ENCODE assay signal across 9 cellular contexts in genomic region chr2:157363612-157364101, GRCh38. TPM values are rescaled to one million over a fixed set of nuclear protein-coding genes. Genes with fewer than 3 reads are reported as not detected.
DNase-seq lines count a peak whose midpoint lies in the region; ATAC-seq and TF ChIP-seq lines count a peak whose summit lies in the region.
"Had no signal": no experiment of that assay in that cellular context is flagged by ENCODE, and none has a peak within 500 bp of the region (broad histone marks: within the 10 kb centered on the region; RNA-seq: fewer than 3 reads in every experiment).

No MANE protein-coding gene starts in this region.

- H3K4me1 ChIP-seq in Karpas-422 (ENCODE audit: low read length) = no peaks in the 10 kb centered on the region

- H3K4me3 ChIP-seq in Karpas-422 (ENCODE audit: low read length) = no peak overlapping the region

- H3K9me2 ChIP-seq in Karpas-422 (replicated peaks; ENCODE audit: insufficient read depth, low read length) = no peaks in the 10 kb centered on the region

- no peaks in the 10 kb centered on the region for H4K20me1 ChIP-seq in Karpas-422 (ENCODE audit: insufficient read depth, low read depth, low read length)

- H3K9me3 Mint-ChIP-seq in activated naive CD4-positive, alpha-beta T cell treated with anti-CD3 and anti-CD28 coated beads, Interleukin-2, amount 50 U/mL, for 72 hours = peaks cover 6 to 31% of the 10 kb centered on the region in 2 donors
- peaks cover 12% of the 10 kb centered on the region for H3K9me3 Mint-ChIP-seq in activated B cell treated with CpG ODN at 0.5 μM for 24 hours

- no peaks in the 10 kb centered on the region for H3K27me3 Mint-ChIP-seq in activated B cell treated with CpG ODN at 0.5 μM for 24 hours

- no peak overlapping the region for H3K4me2 ChIP-seq in Karpas-422 (ENCODE audit: low read depth, low read length, poor library complexity, severe bottlenecking)

- ATAC-seq in activated naive CD4-positive, alpha-beta T cell treated with anti-CD3 and anti-CD28 coated beads, Interleukin-2, amount 50 U/mL, for 72 hours = peak; percentile 63 to 87
- ATAC-seq in HG02870 (IDR thresholded peaks at IDR 0.05; ENCODE audit: unreplicated experiment) = peak; percentile 43
- ATAC-seq in activated B cell treated with CpG ODN at 0.5 μM for 24 hours (ENCODE audit: low read depth) = peak; percentile 52
- peak; percentile 25 for ATAC-seq in stimulated activated naive CD8-positive, alpha-beta T cell treated with anti-CD3 and anti-CD28 coated beads, Interleukin-15, Interleukin-2, amounts not matched to agents 100 U/mL and 50 U/mL, for 24 hours

- peak overlapping the region in 1 of 2 donors; percentile 67 for H3K27ac Mint-ChIP-seq in activated naive CD4-positive, alpha-beta T cell treated with anti-CD3 and anti-CD28 coated beads, Interleukin-2, amount 50 U/mL, for 72 hours
- H3K27ac Mint-ChIP-seq in activated B cell treated with CpG ODN at 0.5 μM for 24 hours = peak overlapping the region; percentile 57

- intact Hi-C loops in activated B cell treated with CpG ODN at 0.5 μM for 24 hours (cut with micrococcal nuclease) (loop anchor here (2.0 kb wide), 3 partner anchors 13 to 49 kb away; no protein-coding TSS in a partner anchor), posterior cingulate gyrus (cut with DNase I) (no loop called here)

- peaks cover 33% of the 10 kb centered on the region for H3K4me1 Mint-ChIP-seq in activated B cell treated with CpG ODN at 0.5 μM for 24 hours

- no peaks in the 10 kb centered on the region for H3K9me3 ChIP-seq in Karpas-422 (ENCODE audit: low read length)

- TF ChIP-seq CTCF in activated B cell treated with CpG ODN at 0.5 μM for 24 hours (IDR thresholded peaks at IDR 0.05) = no peak

- peaks cover 19 to 47% of the 10 kb centered on the region in 2 donors for H3K36me3 Mint-ChIP-seq in activated naive CD4-positive, alpha-beta T cell treated with anti-CD3 and anti-CD28 coated beads, Interleukin-2, amount 50 U/mL, for 72 hours
- peaks cover 27% of the 10 kb centered on the region for H3K36me3 Mint-ChIP-seq in activated B cell treated with CpG ODN at 0.5 μM for 24 hours (ENCODE audit: low read depth)

- H3K27me3 ChIP-seq in Karpas-422 (ENCODE audit: low read length) = no peaks in the 10 kb centered on the region

- H2AFZ ChIP-seq in Karpas-422 (ENCODE audit: low read length) = no peak overlapping the region

- CTCF ChIA-PET in activated B cell treated with CpG ODN at 0.5 μM for 24 hours (lab: Charles Lee) = no interaction called here

- H3K9ac ChIP-seq in Karpas-422 (ENCODE audit: low read length) = no peak overlapping the region

- POLR2A ChIA-PET in activated B cell treated with CpG ODN at 0.5 μM for 24 hours (lab: Charles Lee) = interaction anchor here (1.6 kb wide), 1 partner anchor 80 kb away, joined by 7 read pairs; the partner anchor contains the start of gene CYTIP

- H3K4me3 Mint-ChIP-seq in activated B cell treated with CpG ODN at 0.5 μM for 24 hours = peak overlapping the region; percentile 16

- no peak for DNase-seq in activated naive CD4-positive, alpha-beta T cell treated with anti-CD3 and anti-CD28 coated beads, Interleukin-2, amount 50 U/mL, for 72 hours (ENCODE audit: low spot score in 2 of 2)
- no peak for DNase-seq in activated naive CD4-positive, alpha-beta T cell treated with Interleukin-2 at 50 U/mL for 16 hours
- DNase-seq in activated B cell treated with CpG ODN at 0.5 μM for 24 hours (no peak), hippocampal formation (lab: John Stamatoyannopoulos, UW) (no peak), posterior cingulate gyrus (no peak), Karpas-422 (no peak)
- DNase-seq in stimulated activated naive CD8-positive, alpha-beta T cell treated with anti-CD3 and anti-CD28 coated beads, Interleukin-15, Interleukin-2, amounts not matched to agents 100 U/mL and 50 U/mL, for 24 hours = no peak
- DNase-seq: activated CD4-positive, alpha-beta T cell treated with anti-CD3 and anti-CD28 coated beads, Interleukin-2, amount 50 U/mL, for 1 hour had no signal

- H3K36me3 ChIP-seq in Karpas-422 (ENCODE audit: insufficient read depth, low read length) = no peaks in the 10 kb centered on the region

- no peak overlapping the region for H3K27ac ChIP-seq in Karpas-422 (ENCODE audit: low read length)

- H3K79me2 ChIP-seq in Karpas-422 (ENCODE audit: low read length) = no peaks in the 10 kb centered on the region

RNA-seq across cellular contexts. Expression of gene ERMN, which starts 38.0 kb away (rescaled TPM):
- 1 to 10 TPM; 1.6 to 2.7 TPM for total RNA-seq in activated naive CD4-positive, alpha-beta T cell treated with anti-CD3 and anti-CD28 coated beads, Interleukin-2, amount 50 U/mL, for 72 hours
- 4.9 and 8.1 TPM in 2 replicates for total RNA-seq in activated B cell treated with CpG ODN at 0.5 μM for 24 hours
- total RNA-seq in Karpas-422 (2014; rRNA removed; shearing (Covaris generic); ENCODE audit: low replicate concordance) = 5.8 and 8.2 TPM in 2 replicates

Comparison
In these comparisons a context has a peak if more than half of its experiments do, and no peak if none do; other contexts are left out.
1. ATAC-seq: peak in every context shown above with its lines; median percentile 75 in activated naive CD4-positive, alpha-beta T cell treated with anti-CD3 and anti-CD28 coated beads, Interleukin-2, amount 50 U/mL, for 72 hours; 52 in activated B cell treated with CpG ODN at 0.5 μM for 24 hours; 43 in HG02870; 25 in stimulated activated naive CD8-positive, alpha-beta T cell treated with anti-CD3 and anti-CD28 coated beads, Interleukin-15, Interleukin-2, amounts not matched to agents 100 U/mL and 50 U/mL, for 24 hours.